Comparison of ENCODE assay signal across 19 cellular contexts in genomic region chr21:27366846-27367245, GRCh38.
DNase-seq lines count a peak whose midpoint lies in the region; ATAC-seq and TF ChIP-seq lines count a peak whose summit lies in the region.
"Had no signal": no experiment of that assay in that cellular context is flagged by ENCODE, and none has a peak within 500 bp of the region (broad histone marks: within the 10 kb centered on the region; RNA-seq: fewer than 3 reads in every experiment).

No MANE protein-coding gene starts in this region.

- peak overlapping the region in 1 of 2 experiments; percentile 27; a peak in 1 of 4 replicates for H4K8ac ChIP-seq in IMR-90 (ENCODE audit: low read depth in 2 of 2, low read length in 2 of 2)

- H3K9me3 Mint-ChIP-seq in chondrocyte (ENCODE audit: low read depth), result no peaks in the 10 kb centered on the region
- H3K9me3 Mint-ChIP-seq: CD4-positive, alpha-beta T cell; H9 had no signal

- H3K9me3 ChIP-seq in IMR-90 (ENCODE audit: control insufficient read depth, insufficient read depth, low read length), result no peaks in the 10 kb centered on the region
- H3K9me3 ChIP-seq: A549, Caco-2 had no signal

- peak overlapping the region; percentile 34 for H3K4ac ChIP-seq in IMR-90 (ENCODE audit: low read depth, low read length)

- H2BK120ac ChIP-seq in IMR-90 (ENCODE audit: low read depth, low read length), result peak overlapping the region; percentile 39

- no peak for TF ChIP-seq CTCF in IMR-90 (conservative IDR thresholded peaks at IDR 0.05; ENCODE audit: low read depth, low read length)
- no peak for TF ChIP-seq CTCF in chondrocyte (IDR thresholded peaks at IDR 0.05)

- H3K23ac ChIP-seq in IMR-90 (ENCODE audit: low read depth, low read length), result no peak overlapping the region

- intact Hi-C loops in IMR-90 (cut with micrococcal nuclease), result no loop called here

- H3K36me3 Mint-ChIP-seq in chondrocyte (ENCODE audit: low read depth), result peaks cover 1% of the 10 kb centered on the region
- H3K36me3 Mint-ChIP-seq: IgD-negative memory B cell had no signal

- H3K4me1 Mint-ChIP-seq in chondrocyte (ENCODE audit: low read depth), result peaks cover 11% of the 10 kb centered on the region
- H3K4me1 Mint-ChIP-seq: IgD-negative memory B cell had no signal

- peak overlapping the region; percentile 9 for H2BK5ac ChIP-seq in IMR-90 (ENCODE audit: low read depth, low read length, poor library complexity, severe bottlenecking)

- TF ChIP-seq RAD21 in IMR-90 (IDR thresholded peaks at IDR 0.05; ENCODE audit: low read length), result no peak

- H2AFZ ChIP-seq in IMR-90 (replicated peaks; ENCODE audit: low read length, poor library complexity), result no peak overlapping the region

- H3K4me2 ChIP-seq in IMR-90 (ENCODE audit: low read depth, low read length), result no peak overlapping the region
- H3K4me2 ChIP-seq: A549 had no signal

- H3K14ac ChIP-seq in IMR-90 (replicated peaks; ENCODE audit: low read depth, low read length), result no peak overlapping the region

- no peak overlapping the region for H3K4me3 ChIP-seq in IMR-90 (ENCODE audit: insufficient read depth, low read depth, low read length)
- H3K4me3 ChIP-seq: A549 had no signal

- H4K5ac ChIP-seq in IMR-90 (ENCODE audit: low read depth, low read length), result peak overlapping the region; percentile 3

- H3K18ac ChIP-seq in IMR-90 (ENCODE audit: low read depth, low read length), result peak overlapping the region; percentile 42

- no peak overlapping the region for H3K9ac ChIP-seq in IMR-90 (ENCODE audit: low read depth, low read length)

- H2AK9ac ChIP-seq in IMR-90 (replicated peaks; ENCODE audit: low read depth, low read length, poor library complexity), result no peak overlapping the region

- H4K91ac ChIP-seq in IMR-90 (ENCODE audit: insufficient read depth, low read depth, low read length), result peak overlapping the region; percentile 16; the same call in 1 of the 2 replicates

- peaks cover 5% of the 10 kb centered on the region; the same call in 1 of the 2 replicates for H3K9me1 ChIP-seq in IMR-90 (ENCODE audit: insufficient read depth, low read length)

- no peak overlapping the region for H3K27ac ChIP-seq in IMR-90 (ENCODE audit: insufficient read depth, low read length)
- H3K27ac ChIP-seq: 22Rv1, A549, C4-2B had no signal

- DNase-seq in EH (ENCODE audit: low read depth) (peak; percentile 66), IMR-90 (peak; percentile 26), amniotic epithelial cell (ENCODE audit: low read depth) (peak; percentile 88), iris pigment epithelial cell (ENCODE audit: low read depth) (peak; percentile 24), chondrocyte (ENCODE audit: low spot score) (no peak)
- DNase-seq: AML-193; Caco-2; CD4-positive, alpha-beta T cell; GDM1; GOT3; H9; KBM-7 had no signal

- H3K36me3 ChIP-seq in IMR-90 (ENCODE audit: control insufficient read depth, insufficient read depth, low read length), result no peaks in the 10 kb centered on the region

- no peak for TF ChIP-seq POLR2A in IMR-90 (IDR thresholded peaks at IDR 0.05; ENCODE audit: low read depth, low read length)

- peaks cover 10% of the 10 kb centered on the region; the same call in 1 of the 2 replicates for H3K4me1 ChIP-seq in IMR-90 (ENCODE audit: control insufficient read depth, insufficient read depth, low read length)
- H3K4me1 ChIP-seq: A549 had no signal

- H2AK5ac ChIP-seq in IMR-90 (ENCODE audit: low read depth, low read length), result peak overlapping the region; percentile 51; the same call in 1 of the 2 replicates

- in situ Hi-C loops in IMR-90 (cut with MboI; ENCODE audit: low sequenced_read_pairs), result no loop called here

- no peak overlapping the region for H3K56ac ChIP-seq in IMR-90 (ENCODE audit: extremely low read depth, insufficient read depth, low read length)

- peak; percentile 33 for ATAC-seq in IMR-90 (ENCODE audit: low read depth)
- no peak for ATAC-seq in GM21360 (IDR thresholded peaks at IDR 0.05; ENCODE audit: unreplicated experiment)
- no peak for ATAC-seq in GM18498 (IDR thresholded peaks at IDR 0.05; ENCODE audit: unreplicated experiment)
- no peak for ATAC-seq in GM21529 (IDR thresholded peaks at IDR 0.05; ENCODE audit: unreplicated experiment)
- ATAC-seq: A549 had no signal

- H2BK20ac ChIP-seq in IMR-90 (ENCODE audit: low read depth, low read length), result peak overlapping the region; percentile 78

- H2BK15ac ChIP-seq in IMR-90 (ENCODE audit: low read depth, low read length), result peak overlapping the region; percentile 9; the same call in 1 of the 3 replicates

- H4K20me1 ChIP-seq in IMR-90 (ENCODE audit: insufficient read depth, low read length), result no peaks in the 10 kb centered on the region

- BruUV-seq in IMR-90 (replicated peaks; lab: Mats Ljungman, UMichigan), result no TSS peak

- POLR2A ChIA-PET in IMR-90 (lab: Charles Lee; ENCODE audit: unreplicated experiment), result interaction anchor here (0.6 kb wide), 1 partner anchor 113 kb away, joined by 3 read pairs; no protein-coding TSS in a partner anchor

- H3K27ac Mint-ChIP-seq in chondrocyte (ENCODE audit: unreplicated experiment), result no peak overlapping the region
- H3K27ac Mint-ChIP-seq: CD4-positive, alpha-beta T cell; H9; IgD-negative memory B cell had no signal

- no peaks in the 10 kb centered on the region for H3K79me1 ChIP-seq in IMR-90 (ENCODE audit: low read depth in 1 of 2, low read length in 2 of 2)

- no peak overlapping the region for H3K4me3 Mint-ChIP-seq in chondrocyte (ENCODE audit: unreplicated experiment)
- H3K4me3 Mint-ChIP-seq: CD4-positive, alpha-beta T cell; H9; IgD-negative memory B cell had no signal

- dilution Hi-C loops in IMR-90 (cut with HindIII; ENCODE audit: low sequenced_read_pairs, unreplicated experiment), result no loop called here

- H3K27me3 Mint-ChIP-seq in chondrocyte (ENCODE audit: low read depth), result no peaks in the 10 kb centered on the region
- H3K27me3 Mint-ChIP-seq: CD4-positive, alpha-beta T cell; IgD-negative memory B cell had no signal

- H3K27me3 ChIP-seq in IMR-90 (ENCODE audit: control insufficient read depth, insufficient read depth, low read length), result no peaks in the 10 kb centered on the region

- CTCF ChIA-PET in IMR-90 (lab: Yijun Ruan, JAX), result interaction anchor here (0.7 kb wide), 1 partner anchor 102 kb away, joined by 3 read pairs; no protein-coding TSS in a partner anchor

- WGBS in IMR-90 (ENCODE audit: extremely low coverage in 2 of 2, insufficient read length in 1 of 2), 2 experiments, result no CpG with 5 or more reads among the region's 3 CpGs

TF ChIP-seq in IMR-90, 13 proteins besides CTCF, POLR2A, EP300 and RAD21:
- TF ChIP-seq RCOR1 (IDR thresholded peaks at IDR 0.05; ENCODE audit: insufficient replicate concordance, low read length), result no peak
- no peak for TF ChIP-seq FOS (IDR thresholded peaks at IDR 0.05; ENCODE audit: low read depth, low read length)
- TF ChIP-seq CEBPB (IDR thresholded peaks at IDR 0.05; ENCODE audit: low read depth, low read length), result no peak
TF ChIP-seq in IMR-90: peak in this region for 0.
